ENCODE assay signal across 9 cellular contexts in genomic region chr20:10683537-10683936, GRCh38. TPM values are rescaled to one million over a fixed set of nuclear protein-coding genes. Genes with fewer than 3 reads are reported as not detected.
"Had no signal": no experiment of that assay in that cellular context is flagged by ENCODE, and none has a peak within 500 bp of the region (broad histone marks: within the 10 kb centered on the region; RNA-seq: fewer than 3 reads in every experiment).

No MANE protein-coding gene starts in this region.

- H3K4me3 ChIP-seq: GM12878 had no signal

- DNase-seq: GDM1, GF-D8 had no signal

- ATAC-seq: GM12878 had no signal

- FAIRE-seq: G401.6, GM12878, GM12891, GM12892, GM18507, GM19239 had no signal

RNA-seq across cellular contexts. Expression of gene JAG1, which starts 9.7 kb away (rescaled TPM):
- total RNA-seq: G401 had no signal
